Comparison of ENCODE assay signal across 1 cellular context in genomic region chr12:114812858-114813761, GRCh38.
TF ChIP-seq lines count a peak whose summit lies in the region.

No MANE protein-coding gene starts in this region.

TF ChIP-seq in HepG2, 621 proteins besides CTCF, POLR2A, EP300 and RAD21 (continued from another document and continues in another):
- TF ChIP-seq PAXIP1 (CRISPR knock-in tag; conservative IDR thresholded peaks at IDR 0.05) (0 out of 2 replicates have a peak, but pooled peaks have one; percentile 29), EED (CRISPR knock-in tag; IDR thresholded peaks at IDR 0.05) (no peak), ZNF512B (CRISPR knock-in tag; IDR thresholded peaks at IDR 0.05; ENCODE audit: borderline replicate concordance) (no peak), TFAP4 (IDR thresholded peaks at IDR 0.05; ENCODE audit: borderline replicate concordance, low read depth) (peak; percentile 85), FOXK1 (CRISPR knock-in tag; IDR thresholded peaks at IDR 0.05; ENCODE audit: borderline replicate concordance, low read depth) (0 out of 2 replicates have a peak, but pooled peaks have one; percentile 24), THAP11 (CRISPR knock-in tag; IDR thresholded peaks at IDR 0.05) (peak; percentile 18; the same call in 1 of the 2 replicates), CEBPZ (IDR thresholded peaks at IDR 0.05; ENCODE audit: low read length) (no peak), FOXA3 (CRISPR knock-in tag; IDR thresholded peaks at IDR 0.05) (peak; percentile 88), FOXP4 (CRISPR knock-in tag; IDR thresholded peaks at IDR 0.05) (peak; percentile 83), PRPF4 (IDR thresholded peaks at IDR 0.05; ENCODE audit: low read depth, low read length, poor library complexity, severe bottlenecking) (no peak), ZNF841 (CRISPR knock-in tag; IDR thresholded peaks at IDR 0.05; ENCODE audit: borderline replicate concordance) (no peak), RFX3 (CRISPR knock-in tag; IDR thresholded peaks at IDR 0.05) (no peak), TCF7 (IDR thresholded peaks at IDR 0.05; ENCODE audit: low read depth) (peak; percentile 25; the same call in 1 of the 2 replicates), AFF4 (CRISPR knock-in tag; IDR thresholded peaks at IDR 0.05) (no peak), SKI (IDR thresholded peaks at IDR 0.05; ENCODE audit: partially characterized antibody) (peak; percentile 15), ZFY (CRISPR knock-in tag; IDR thresholded peaks at IDR 0.05) (no peak), NR2F2 (IDR thresholded peaks at IDR 0.05; ENCODE audit: borderline replicate concordance, low read depth) (0 out of 2 replicates have a peak, but pooled peaks have one; percentile 48), SRF (IDR thresholded peaks at IDR 0.05; ENCODE audit: low read depth, low read length) (0 out of 2 replicates have a peak, but pooled peaks have one; percentile 5), CEBPG (CRISPR knock-in tag; IDR thresholded peaks at IDR 0.05) (peak; percentile 22; the same call in 1 of the 2 replicates), SOX6 (IDR thresholded peaks at IDR 0.05) (no peak), SOX6 (CRISPR knock-in tag; IDR thresholded peaks at IDR 0.05) (peak; percentile 50), ZNF766 (CRISPR knock-in tag; IDR thresholded peaks at IDR 0.05; ENCODE audit: borderline replicate concordance) (no peak), ZNF496 (CRISPR knock-in tag; IDR thresholded peaks at IDR 0.05; ENCODE audit: insufficient replicate concordance) (no peak), KIAA2018 (CRISPR knock-in tag; IDR thresholded peaks at IDR 0.05; ENCODE audit: borderline replicate concordance) (no peak), NBN (conservative IDR thresholded peaks at IDR 0.05) (no peak), MTA3 (CRISPR knock-in tag; IDR thresholded peaks at IDR 0.05) (no peak)
